ENCODE assay signal across 1 cellular context in the genomic region with DNA sequence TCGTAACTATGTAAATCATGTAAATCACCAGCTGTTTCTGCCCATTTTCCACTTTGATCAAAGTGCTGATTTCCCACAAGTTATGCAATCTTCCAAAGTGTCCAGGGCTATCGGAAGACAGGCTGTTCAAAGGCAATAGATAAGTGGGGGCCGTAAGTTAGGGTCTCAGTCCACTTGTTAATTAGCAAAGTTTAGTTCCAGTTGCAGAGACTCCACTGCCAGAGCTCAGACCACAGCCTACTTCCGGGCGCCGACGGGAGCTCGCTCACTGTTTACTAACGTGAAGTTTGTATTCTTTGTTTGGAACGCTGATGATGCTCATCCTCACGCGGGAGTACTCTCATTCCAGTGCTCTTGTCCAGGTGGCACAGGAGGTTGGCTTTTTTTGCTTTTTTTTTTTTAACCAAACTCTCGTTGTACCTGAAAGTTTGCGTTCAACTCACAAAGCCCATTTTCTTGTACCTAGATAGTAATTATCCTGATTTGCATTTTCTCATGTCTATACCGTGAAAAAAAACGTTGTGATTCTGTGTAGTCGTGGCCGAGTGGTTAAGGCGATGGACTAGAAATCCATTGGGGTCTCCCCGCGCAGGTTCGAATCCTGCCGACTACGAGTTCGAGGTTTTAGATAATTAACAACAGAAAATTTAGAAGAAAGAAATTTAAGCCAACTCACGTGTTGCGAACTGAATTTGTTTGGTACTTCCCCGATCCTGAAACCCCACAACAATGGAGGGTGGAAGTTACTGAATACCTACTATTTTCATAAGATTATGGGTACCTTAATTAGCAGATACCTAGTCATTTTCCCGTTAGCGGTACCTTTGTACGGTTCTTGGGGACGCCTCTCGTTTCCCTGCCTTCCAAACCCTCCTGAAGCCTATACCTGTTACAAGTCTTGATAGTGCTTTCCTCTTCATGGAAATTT.
A peak's percentile ranks its signal among the peaks of the same experiment; 100 is the strongest.
TF ChIP-seq lines count a peak whose summit lies in the region.

No MANE protein-coding gene starts in this region.

TF ChIP-seq in K562, 482 proteins besides CTCF, POLR2A, EP300 and RAD21 (continued from another document and continues in another):
- TF ChIP-seq ZNF165 (CRISPR knock-in tag; IDR thresholded peaks at IDR 0.05; ENCODE audit: borderline replicate concordance) (no peak), FOXA1 (IDR thresholded peaks at IDR 0.05; ENCODE audit: borderline replicate concordance) (no peak), CBX2 (IDR thresholded peaks at IDR 0.05; ENCODE audit: insufficient read depth, low read length, poor library complexity, severe bottlenecking) (no peak), DACH1 (IDR thresholded peaks at IDR 0.05; ENCODE audit: partially characterized antibody) (peak; percentile 92), ELF1 (tag; IDR thresholded peaks at IDR 0.05) (peak; percentile 89), ASH1L (IDR thresholded peaks at IDR 0.05; ENCODE audit: borderline replicate concordance, low read depth, partially characterized antibody) (peak; percentile 68), ZFX (CRISPR knock-in tag; IDR thresholded peaks at IDR 0.05) (peak; percentile 42; the same call in 1 of the 2 replicates), ETS2 (tag; IDR thresholded peaks at IDR 0.05; ENCODE audit: borderline replicate concordance, poor library complexity, severe bottlenecking) (no peak), CHD1 (IDR thresholded peaks at IDR 0.05; ENCODE audit: low read length) (peak; percentile 57), ZNF696 (CRISPR knock-in tag; conservative IDR thresholded peaks at IDR 0.05) (no peak), ZNF274 (IDR thresholded peaks at IDR 0.05; ENCODE audit: borderline replicate concordance, low read depth, low read length) (no peak), NR2C1 (IDR thresholded peaks at IDR 0.05) (no peak), NR2C1 (tag; IDR thresholded peaks at IDR 0.05) (no peak), CBX3 (IDR thresholded peaks at IDR 0.05; ENCODE audit: borderline replicate concordance in 1 of 2, low read length in 2 of 2) (peak in 1 of 2 experiments; percentile 76; a peak in 2 of 3 replicates), SMAD4 (CRISPR knock-in tag; conservative IDR thresholded peaks at IDR 0.05) (0 out of 2 replicates have a peak, but pooled peaks have one; percentile 45), SMARCA4 (IDR thresholded peaks at IDR 0.05) (peak; percentile 59; the same call in 1 of the 2 replicates), HDAC3 (IDR thresholded peaks at IDR 0.05; ENCODE audit: borderline replicate concordance, partially characterized antibody) (peak; percentile 61), ZNF384 (IDR thresholded peaks at IDR 0.05; ENCODE audit: low read depth, low read length) (peak; percentile 91), TEAD4 (IDR thresholded peaks at IDR 0.05; ENCODE audit: low read length) (peak; percentile 80), TEAD4 (CRISPR knock-in tag; IDR thresholded peaks at IDR 0.05; ENCODE audit: borderline replicate concordance) (no peak), ADNP (tag; IDR thresholded peaks at IDR 0.05) (peak; percentile 99), ILF3 (IDR thresholded peaks at IDR 0.05; ENCODE audit: borderline replicate concordance) (peak; percentile 54), BRF1 (IDR thresholded peaks at IDR 0.05; ENCODE audit: borderline replicate concordance, extremely low read depth, insufficient read length) (peak; percentile 10), ZNF79 (CRISPR knock-in tag; IDR thresholded peaks at IDR 0.05; ENCODE audit: low read depth) (no peak), MCM2 (IDR thresholded peaks at IDR 0.05; ENCODE audit: low read depth) (no peak), DIDO1 (tag; IDR thresholded peaks at IDR 0.05; ENCODE audit: low read depth) (0 out of 2 replicates have a peak, but pooled peaks have one; percentile 2), PHB (CRISPR knock-in tag; IDR thresholded peaks at IDR 0.05) (no peak), CBFB (CRISPR knock-in tag; IDR thresholded peaks at IDR 0.05) (0 out of 2 replicates have a peak, but pooled peaks have one; percentile 21)
- TF ChIP-seq, protein P1, sequence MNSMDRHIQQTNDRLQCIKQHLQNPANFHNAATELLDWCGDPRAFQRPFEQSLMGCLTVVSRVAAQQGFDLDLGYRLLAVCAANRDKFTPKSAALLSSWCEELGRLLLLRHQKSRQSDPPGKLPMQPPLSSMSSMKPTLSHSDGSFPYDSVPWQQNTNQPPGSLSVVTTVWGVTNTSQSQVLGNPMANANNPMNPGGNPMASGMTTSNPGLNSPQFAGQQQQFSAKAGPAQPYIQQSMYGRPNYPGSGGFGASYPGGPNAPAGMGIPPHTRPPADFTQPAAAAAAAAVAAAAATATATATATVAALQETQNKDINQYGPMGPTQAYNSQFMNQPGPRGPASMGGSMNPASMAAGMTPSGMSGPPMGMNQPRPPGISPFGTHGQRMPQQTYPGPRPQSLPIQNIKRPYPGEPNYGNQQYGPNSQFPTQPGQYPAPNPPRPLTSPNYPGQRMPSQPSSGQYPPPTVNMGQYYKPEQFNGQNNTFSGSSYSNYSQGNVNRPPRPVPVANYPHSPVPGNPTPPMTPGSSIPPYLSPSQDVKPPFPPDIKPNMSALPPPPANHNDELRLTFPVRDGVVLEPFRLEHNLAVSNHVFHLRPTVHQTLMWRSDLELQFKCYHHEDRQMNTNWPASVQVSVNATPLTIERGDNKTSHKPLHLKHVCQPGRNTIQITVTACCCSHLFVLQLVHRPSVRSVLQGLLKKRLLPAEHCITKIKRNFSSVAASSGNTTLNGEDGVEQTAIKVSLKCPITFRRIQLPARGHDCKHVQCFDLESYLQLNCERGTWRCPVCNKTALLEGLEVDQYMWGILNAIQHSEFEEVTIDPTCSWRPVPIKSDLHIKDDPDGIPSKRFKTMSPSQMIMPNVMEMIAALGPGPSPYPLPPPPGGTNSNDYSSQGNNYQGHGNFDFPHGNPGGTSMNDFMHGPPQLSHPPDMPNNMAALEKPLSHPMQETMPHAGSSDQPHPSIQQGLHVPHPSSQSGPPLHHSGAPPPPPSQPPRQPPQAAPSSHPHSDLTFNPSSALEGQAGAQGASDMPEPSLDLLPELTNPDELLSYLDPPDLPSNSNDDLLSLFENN (IDR thresholded peaks at IDR 0.05; ENCODE audit: low read depth in 2 of 2, low read length in 2 of 2) = 0 out of 4 replicates have a peak, but pooled peaks of 1 of the 2 experiments have one; percentile 29
- TF ChIP-seq, protein P2, sequence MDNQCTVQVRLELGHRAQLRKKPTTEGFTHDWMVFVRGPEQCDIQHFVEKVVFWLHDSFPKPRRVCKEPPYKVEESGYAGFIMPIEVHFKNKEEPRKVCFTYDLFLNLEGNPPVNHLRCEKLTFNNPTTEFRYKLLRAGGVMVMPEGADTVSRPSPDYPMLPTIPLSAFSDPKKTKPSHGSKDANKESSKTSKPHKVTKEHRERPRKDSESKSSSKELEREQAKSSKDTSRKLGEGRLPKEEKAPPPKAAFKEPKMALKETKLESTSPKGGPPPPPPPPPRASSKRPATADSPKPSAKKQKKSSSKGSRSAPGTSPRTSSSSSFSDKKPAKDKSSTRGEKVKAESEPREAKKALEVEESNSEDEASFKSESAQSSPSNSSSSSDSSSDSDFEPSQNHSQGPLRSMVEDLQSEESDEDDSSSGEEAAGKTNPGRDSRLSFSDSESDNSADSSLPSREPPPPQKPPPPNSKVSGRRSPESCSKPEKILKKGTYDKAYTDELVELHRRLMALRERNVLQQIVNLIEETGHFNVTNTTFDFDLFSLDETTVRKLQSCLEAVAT (IDR thresholded peaks at IDR 0.05) = peak in 1 of 2 experiments; percentile 69; a peak in 2 of 4 replicates
- TF ChIP-seq, protein P3, sequence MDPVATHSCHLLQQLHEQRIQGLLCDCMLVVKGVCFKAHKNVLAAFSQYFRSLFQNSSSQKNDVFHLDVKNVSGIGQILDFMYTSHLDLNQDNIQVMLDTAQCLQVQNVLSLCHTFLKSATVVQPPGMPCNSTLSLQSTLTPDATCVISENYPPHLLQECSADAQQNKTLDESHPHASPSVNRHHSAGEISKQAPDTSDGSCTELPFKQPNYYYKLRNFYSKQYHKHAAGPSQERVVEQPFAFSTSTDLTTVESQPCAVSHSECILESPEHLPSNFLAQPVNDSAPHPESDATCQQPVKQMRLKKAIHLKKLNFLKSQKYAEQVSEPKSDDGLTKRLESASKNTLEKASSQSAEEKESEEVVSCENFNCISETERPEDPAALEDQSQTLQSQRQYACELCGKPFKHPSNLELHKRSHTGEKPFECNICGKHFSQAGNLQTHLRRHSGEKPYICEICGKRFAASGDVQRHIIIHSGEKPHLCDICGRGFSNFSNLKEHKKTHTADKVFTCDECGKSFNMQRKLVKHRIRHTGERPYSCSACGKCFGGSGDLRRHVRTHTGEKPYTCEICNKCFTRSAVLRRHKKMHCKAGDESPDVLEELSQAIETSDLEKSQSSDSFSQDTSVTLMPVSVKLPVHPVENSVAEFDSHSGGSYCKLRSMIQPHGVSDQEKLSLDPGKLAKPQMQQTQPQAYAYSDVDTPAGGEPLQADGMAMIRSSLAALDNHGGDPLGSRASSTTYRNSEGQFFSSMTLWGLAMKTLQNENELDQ (CRISPR knock-in tag; IDR thresholded peaks at IDR 0.05; ENCODE audit: borderline replicate concordance) = 0 out of 2 replicates have a peak, but pooled peaks have one; percentile 5
- TF ChIP-seq, protein P4, sequence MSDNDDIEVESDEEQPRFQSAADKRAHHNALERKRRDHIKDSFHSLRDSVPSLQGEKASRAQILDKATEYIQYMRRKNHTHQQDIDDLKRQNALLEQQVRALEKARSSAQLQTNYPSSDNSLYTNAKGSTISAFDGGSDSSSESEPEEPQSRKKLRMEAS (CRISPR knock-in tag; IDR thresholded peaks at IDR 0.05) = peak; percentile 41; the same call in 1 of the 2 replicates
- TF ChIP-seq, protein P5, sequence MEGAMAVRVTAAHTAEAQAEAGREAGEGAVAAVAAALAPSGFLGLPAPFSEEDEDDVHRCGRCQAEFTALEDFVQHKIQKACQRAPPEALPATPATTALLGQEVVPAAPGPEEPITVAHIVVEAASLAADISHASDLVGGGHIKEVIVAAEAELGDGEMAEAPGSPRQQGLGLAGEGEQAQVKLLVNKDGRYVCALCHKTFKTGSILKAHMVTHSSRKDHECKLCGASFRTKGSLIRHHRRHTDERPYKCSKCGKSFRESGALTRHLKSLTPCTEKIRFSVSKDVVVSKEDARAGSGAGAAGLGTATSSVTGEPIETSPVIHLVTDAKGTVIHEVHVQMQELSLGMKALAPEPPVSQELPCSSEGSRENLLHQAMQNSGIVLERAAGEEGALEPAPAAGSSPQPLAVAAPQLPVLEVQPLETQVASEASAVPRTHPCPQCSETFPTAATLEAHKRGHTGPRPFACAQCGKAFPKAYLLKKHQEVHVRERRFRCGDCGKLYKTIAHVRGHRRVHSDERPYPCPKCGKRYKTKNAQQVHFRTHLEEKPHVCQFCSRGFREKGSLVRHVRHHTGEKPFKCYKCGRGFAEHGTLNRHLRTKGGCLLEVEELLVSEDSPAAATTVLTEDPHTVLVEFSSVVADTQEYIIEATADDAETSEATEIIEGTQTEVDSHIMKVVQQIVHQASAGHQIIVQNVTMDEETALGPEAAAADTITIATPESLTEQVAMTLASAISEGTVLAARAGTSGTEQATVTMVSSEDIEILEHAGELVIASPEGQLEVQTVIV (CRISPR knock-in tag; IDR thresholded peaks at IDR 0.05; ENCODE audit: borderline replicate concordance) = no peak
- TF ChIP-seq, protein P6, sequence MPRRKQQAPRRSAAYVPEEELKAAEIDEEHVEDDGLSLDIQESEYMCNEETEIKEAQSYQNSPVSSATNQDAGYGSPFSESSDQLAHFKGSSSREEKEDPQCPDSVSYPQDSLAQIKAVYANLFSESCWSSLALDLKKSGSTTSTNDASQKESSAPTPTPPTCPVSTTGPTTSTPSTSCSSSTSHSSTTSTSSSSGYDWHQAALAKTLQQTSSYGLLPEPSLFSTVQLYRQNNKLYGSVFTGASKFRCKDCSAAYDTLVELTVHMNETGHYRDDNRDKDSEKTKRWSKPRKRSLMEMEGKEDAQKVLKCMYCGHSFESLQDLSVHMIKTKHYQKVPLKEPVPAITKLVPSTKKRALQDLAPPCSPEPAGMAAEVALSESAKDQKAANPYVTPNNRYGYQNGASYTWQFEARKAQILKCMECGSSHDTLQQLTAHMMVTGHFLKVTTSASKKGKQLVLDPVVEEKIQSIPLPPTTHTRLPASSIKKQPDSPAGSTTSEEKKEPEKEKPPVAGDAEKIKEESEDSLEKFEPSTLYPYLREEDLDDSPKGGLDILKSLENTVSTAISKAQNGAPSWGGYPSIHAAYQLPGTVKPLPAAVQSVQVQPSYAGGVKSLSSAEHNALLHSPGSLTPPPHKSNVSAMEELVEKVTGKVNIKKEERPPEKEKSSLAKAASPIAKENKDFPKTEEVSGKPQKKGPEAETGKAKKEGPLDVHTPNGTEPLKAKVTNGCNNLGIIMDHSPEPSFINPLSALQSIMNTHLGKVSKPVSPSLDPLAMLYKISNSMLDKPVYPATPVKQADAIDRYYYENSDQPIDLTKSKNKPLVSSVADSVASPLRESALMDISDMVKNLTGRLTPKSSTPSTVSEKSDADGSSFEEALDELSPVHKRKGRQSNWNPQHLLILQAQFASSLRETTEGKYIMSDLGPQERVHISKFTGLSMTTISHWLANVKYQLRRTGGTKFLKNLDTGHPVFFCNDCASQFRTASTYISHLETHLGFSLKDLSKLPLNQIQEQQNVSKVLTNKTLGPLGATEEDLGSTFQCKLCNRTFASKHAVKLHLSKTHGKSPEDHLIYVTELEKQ (CRISPR knock-in tag; IDR thresholded peaks at IDR 0.05) = no peak
- TF ChIP-seq, protein P7, sequence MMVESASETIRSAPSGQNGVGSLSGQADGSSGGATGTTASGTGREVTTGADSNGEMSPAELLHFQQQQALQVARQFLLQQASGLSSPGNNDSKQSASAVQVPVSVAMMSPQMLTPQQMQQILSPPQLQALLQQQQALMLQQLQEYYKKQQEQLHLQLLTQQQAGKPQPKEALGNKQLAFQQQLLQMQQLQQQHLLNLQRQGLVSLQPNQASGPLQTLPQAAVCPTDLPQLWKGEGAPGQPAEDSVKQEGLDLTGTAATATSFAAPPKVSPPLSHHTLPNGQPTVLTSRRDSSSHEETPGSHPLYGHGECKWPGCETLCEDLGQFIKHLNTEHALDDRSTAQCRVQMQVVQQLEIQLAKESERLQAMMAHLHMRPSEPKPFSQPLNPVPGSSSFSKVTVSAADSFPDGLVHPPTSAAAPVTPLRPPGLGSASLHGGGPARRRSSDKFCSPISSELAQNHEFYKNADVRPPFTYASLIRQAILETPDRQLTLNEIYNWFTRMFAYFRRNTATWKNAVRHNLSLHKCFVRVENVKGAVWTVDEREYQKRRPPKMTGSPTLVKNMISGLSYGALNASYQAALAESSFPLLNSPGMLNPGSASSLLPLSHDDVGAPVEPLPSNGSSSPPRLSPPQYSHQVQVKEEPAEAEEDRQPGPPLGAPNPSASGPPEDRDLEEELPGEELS (CRISPR knock-in tag; IDR thresholded peaks at IDR 0.05; ENCODE audit: borderline replicate concordance) = no peak
- TF ChIP-seq, protein P8, sequence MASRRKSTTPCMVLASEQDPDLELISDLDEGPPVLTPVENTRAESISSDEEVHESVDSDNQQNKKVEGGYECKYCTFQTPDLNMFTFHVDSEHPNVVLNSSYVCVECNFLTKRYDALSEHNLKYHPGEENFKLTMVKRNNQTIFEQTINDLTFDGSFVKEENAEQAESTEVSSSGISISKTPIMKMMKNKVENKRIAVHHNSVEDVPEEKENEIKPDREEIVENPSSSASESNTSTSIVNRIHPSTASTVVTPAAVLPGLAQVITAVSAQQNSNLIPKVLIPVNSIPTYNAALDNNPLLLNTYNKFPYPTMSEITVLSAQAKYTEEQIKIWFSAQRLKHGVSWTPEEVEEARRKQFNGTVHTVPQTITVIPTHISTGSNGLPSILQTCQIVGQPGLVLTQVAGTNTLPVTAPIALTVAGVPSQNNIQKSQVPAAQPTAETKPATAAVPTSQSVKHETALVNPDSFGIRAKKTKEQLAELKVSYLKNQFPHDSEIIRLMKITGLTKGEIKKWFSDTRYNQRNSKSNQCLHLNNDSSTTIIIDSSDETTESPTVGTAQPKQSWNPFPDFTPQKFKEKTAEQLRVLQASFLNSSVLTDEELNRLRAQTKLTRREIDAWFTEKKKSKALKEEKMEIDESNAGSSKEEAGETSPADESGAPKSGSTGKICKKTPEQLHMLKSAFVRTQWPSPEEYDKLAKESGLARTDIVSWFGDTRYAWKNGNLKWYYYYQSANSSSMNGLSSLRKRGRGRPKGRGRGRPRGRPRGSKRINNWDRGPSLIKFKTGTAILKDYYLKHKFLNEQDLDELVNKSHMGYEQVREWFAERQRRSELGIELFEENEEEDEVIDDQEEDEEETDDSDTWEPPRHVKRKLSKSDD (conservative IDR thresholded peaks at IDR 0.05; ENCODE audit: low read length) = 0 out of 2 replicates have a peak, but pooled peaks have one; percentile 12
